ENCODE assay signal across 8 cellular contexts in the genomic region with DNA sequence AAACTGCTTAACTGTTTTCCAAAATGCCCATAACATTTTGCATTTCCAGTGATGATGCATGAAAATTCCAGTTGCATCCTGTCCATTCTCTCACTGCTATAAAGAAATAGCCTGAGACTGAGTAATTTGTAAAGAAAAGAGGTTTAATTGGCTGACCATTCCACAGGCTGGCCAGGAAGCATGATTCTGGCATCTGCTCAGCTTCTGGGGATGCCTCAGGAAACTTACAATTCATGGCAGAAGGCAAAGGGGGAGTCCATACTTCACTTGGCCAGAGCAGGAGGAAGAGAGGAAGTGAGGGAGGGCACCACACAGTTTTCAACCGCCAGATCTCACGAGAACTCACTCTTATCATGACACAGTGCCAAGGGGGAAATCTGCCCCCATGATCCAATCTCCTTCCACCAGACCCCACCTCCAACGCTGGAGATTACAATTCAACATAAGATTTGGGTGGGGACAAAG. TPM values are rescaled to one million over a fixed set of nuclear protein-coding genes. Genes with fewer than 3 reads are reported as not detected.
DNase-seq lines count a peak whose midpoint lies in the region; ATAC-seq and TF ChIP-seq lines count a peak whose summit lies in the region.

No MANE protein-coding gene starts in this region.

- in situ Hi-C loops in GM13976 (cut with MboI; ENCODE audit: low sequenced_read_pairs, unreplicated experiment), result no loop called here

- CTCF ChIA-PET in BJ (lab: Yijun Ruan, JAX), result interaction anchor here (1.4 kb wide), 1 partner anchor 57 kb away, joined by 4 read pairs; no protein-coding TSS in a partner anchor

- H3K36me3 ChIP-seq in BJ (ENCODE audit: control insufficient read depth, insufficient read depth, low read length) (peaks cover 6% of the 10 kb centered on the region), MG63 (peaks cover 16% of the 10 kb centered on the region)

- TF ChIP-seq CTCF in BJ (IDR thresholded peaks at IDR 0.05; ENCODE audit: insufficient read depth, low read depth, low read length) (no peak), GM13976 (IDR thresholded peaks at IDR 0.05; ENCODE audit: borderline replicate concordance, control extremely low read depth, extremely low read depth, insufficient read depth, missing control alignments) (no peak)

- intact Hi-C loops in left colon (cut with DNase I, micrococcal nuclease), result no loop called here

- POLR2A ChIA-PET in BJ (lab: Charles Lee), result no interaction called here

- no peak overlapping the region for H3K4me3 ChIP-seq in BJ (ENCODE audit: low read depth, low read length)
- no peak overlapping the region; the same call in 1 of the 2 replicates for H3K4me3 ChIP-seq in MG63

- DNase-seq in BJ (ENCODE audit: low read depth), result peak; percentile 70
- peak; percentile 53 for DNase-seq in MG63
- DNase-seq in activated naive CD8-positive, alpha-beta T cell treated with anti-CD3 and anti-CD28 coated beads, Interleukin-2, amount 50 U/mL, for 16 hours (ENCODE audit: low read depth, low spot score), result peak; percentile 29
- peak; percentile 4 to 90 for DNase-seq in lung microvascular endothelial cell (ENCODE audit: low read depth in 2 of 2)
- DNase-seq in GM13976 (ENCODE audit: low spot score), result no peak
- DNase-seq in left colon, result no peak

- no peaks in the 10 kb centered on the region for H3K27me3 ChIP-seq in BJ (ENCODE audit: control insufficient read depth, insufficient read depth, low read length)
- H3K27me3 ChIP-seq in MG63, result no peaks in the 10 kb centered on the region

- ATAC-seq in GM19397 (IDR thresholded peaks at IDR 0.05; ENCODE audit: unreplicated experiment), result no peak
- no peak for ATAC-seq in GM18502 (IDR thresholded peaks at IDR 0.05; ENCODE audit: poor library complexity, unreplicated experiment)
- no peak for ATAC-seq in left colon

- no peaks in the 10 kb centered on the region for H3K9me3 ChIP-seq in MG63

RNA-seq across cellular contexts. Expression of gene CLEC2D, which starts 18.2 kb away (rescaled TPM):
- 1.7 and 3.6 TPM in 2 replicates for polyA plus RNA-seq in BJ (2011; rRNA removed)
- polyA minus RNA-seq in BJ (2011; rRNA and poly(A)+ RNA removed), result 1.7 and 2.2 TPM in 2 replicates
- total RNA-seq in MG63 (2014; rRNA removed; shearing (Covaris generic); ENCODE audit: low replicate concordance), result 0.23 and 3.5 TPM in 2 replicates
- total RNA-seq in lung microvascular endothelial cell (0.99 and 1.3 TPM in 2 replicates), left colon (1 to 10 TPM; 6.2 to 7.3 TPM)

RNA-seq across cellular contexts. Expression of gene KLRB1, which starts 43.6 kb away (rescaled TPM):
- not detected in 2 replicates for polyA plus RNA-seq in BJ (2011; rRNA removed)
- not detected in 2 replicates for polyA minus RNA-seq in BJ (2011; rRNA and poly(A)+ RNA removed)
- total RNA-seq in MG63 (2014; rRNA removed; shearing (Covaris generic); ENCODE audit: low replicate concordance), result not detected in 2 replicates
- total RNA-seq in lung microvascular endothelial cell (not detected in 2 replicates), left colon (1 to 10 TPM in 1 of 2 donors, under 1 TPM in 1; 0.46 to 3.2 TPM)

Comparison
In these comparisons a context has a peak if more than half of its experiments do, and no peak if none do; other contexts are left out.
1. DNase-seq: peak in BJ (single experiment), MG63 (single experiment), activated naive CD8-positive, alpha-beta T cell treated with anti-CD3 and anti-CD28 coated beads, Interleukin-2, amount 50 U/mL, for 16 hours (single experiment) and lung microvascular endothelial cell (2 of 2); none in GM13976 (single experiment) and left colon (0 of 2).